Comparison of ENCODE assay signal across 1 cellular context in the genomic region with DNA sequence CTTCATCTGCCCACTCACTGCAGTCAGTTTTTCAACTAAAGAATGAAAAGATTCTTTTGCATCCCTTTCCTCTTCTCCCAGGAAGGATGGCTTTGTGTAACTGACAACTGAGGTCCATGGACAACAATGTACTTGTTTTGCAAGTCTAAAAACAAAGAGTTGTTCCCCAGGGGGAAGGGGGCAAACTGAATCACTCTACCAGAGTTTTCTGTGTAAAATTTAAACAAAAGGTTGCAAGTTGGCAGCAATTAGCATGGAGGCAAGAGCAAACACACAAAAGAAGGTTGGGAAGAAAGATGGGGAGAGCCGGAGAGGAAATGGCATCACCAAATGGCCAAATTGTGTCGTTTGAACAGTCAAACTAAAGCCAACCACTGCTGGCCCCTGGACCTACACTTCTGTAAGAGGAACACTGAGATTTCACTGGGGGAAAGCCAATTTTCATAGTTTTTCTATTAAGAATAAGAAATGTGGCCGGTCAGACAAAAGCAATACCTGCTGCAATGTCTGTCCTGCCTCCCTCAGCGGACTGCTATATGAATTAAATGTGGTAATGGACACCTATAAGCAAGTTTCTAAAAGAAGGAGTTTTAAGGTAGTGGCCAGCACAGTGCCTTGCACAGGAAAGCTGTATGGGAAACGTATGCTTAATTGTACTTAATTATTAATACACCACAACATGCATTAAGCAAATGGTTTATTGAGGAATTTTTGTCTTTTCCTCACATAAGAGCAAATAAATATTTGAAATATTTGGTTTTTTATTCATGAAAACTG.
TF ChIP-seq lines count a peak whose summit lies in the region.

No MANE protein-coding gene starts in this region.

TF ChIP-seq in H1, 55 proteins besides CTCF, POLR2A, EP300 and RAD21:
- TF ChIP-seq TEAD4 (IDR thresholded peaks at IDR 0.05; ENCODE audit: low read depth, low read length) (no peak), SUZ12 (IDR thresholded peaks at IDR 0.05; ENCODE audit: low read length) (no peak), HDAC2 (IDR thresholded peaks at IDR 0.05; ENCODE audit: borderline replicate concordance in 1 of 2, low read depth in 2 of 2, low read length in 2 of 2) (peak in 1 of 2 experiments; percentile 62; a peak in 1 of 4 replicates), YY1 (IDR thresholded peaks at IDR 0.05; ENCODE audit: low read depth, low read length) (peak; percentile 62; the same call in 1 of the 2 replicates), BACH1 (IDR thresholded peaks at IDR 0.05; ENCODE audit: low read length) (no peak), EGR1 (IDR thresholded peaks at IDR 0.05; ENCODE audit: borderline replicate concordance, low read depth, low read length) (peak; percentile 28; the same call in 1 of the 2 replicates), TBP (IDR thresholded peaks at IDR 0.05; ENCODE audit: low read depth, low read length) (peak; percentile 27; the same call in 1 of the 2 replicates), TAF1 (IDR thresholded peaks at IDR 0.05; ENCODE audit: low read depth, low read length) (no peak)
- TF ChIP-seq, protein P1, sequence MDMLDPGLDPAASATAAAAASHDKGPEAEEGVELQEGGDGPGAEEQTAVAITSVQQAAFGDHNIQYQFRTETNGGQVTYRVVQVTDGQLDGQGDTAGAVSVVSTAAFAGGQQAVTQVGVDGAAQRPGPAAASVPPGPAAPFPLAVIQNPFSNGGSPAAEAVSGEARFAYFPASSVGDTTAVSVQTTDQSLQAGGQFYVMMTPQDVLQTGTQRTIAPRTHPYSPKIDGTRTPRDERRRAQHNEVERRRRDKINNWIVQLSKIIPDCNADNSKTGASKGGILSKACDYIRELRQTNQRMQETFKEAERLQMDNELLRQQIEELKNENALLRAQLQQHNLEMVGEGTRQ (IDR thresholded peaks at IDR 0.05; ENCODE audit: low read length) = no peak
- TF ChIP-seq, protein P2, sequence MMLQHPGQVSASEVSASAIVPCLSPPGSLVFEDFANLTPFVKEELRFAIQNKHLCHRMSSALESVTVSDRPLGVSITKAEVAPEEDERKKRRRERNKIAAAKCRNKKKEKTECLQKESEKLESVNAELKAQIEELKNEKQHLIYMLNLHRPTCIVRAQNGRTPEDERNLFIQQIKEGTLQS (IDR thresholded peaks at IDR 0.05; ENCODE audit: insufficient read depth, low read depth, low read length) = no peak
- TF ChIP-seq, protein P3, sequence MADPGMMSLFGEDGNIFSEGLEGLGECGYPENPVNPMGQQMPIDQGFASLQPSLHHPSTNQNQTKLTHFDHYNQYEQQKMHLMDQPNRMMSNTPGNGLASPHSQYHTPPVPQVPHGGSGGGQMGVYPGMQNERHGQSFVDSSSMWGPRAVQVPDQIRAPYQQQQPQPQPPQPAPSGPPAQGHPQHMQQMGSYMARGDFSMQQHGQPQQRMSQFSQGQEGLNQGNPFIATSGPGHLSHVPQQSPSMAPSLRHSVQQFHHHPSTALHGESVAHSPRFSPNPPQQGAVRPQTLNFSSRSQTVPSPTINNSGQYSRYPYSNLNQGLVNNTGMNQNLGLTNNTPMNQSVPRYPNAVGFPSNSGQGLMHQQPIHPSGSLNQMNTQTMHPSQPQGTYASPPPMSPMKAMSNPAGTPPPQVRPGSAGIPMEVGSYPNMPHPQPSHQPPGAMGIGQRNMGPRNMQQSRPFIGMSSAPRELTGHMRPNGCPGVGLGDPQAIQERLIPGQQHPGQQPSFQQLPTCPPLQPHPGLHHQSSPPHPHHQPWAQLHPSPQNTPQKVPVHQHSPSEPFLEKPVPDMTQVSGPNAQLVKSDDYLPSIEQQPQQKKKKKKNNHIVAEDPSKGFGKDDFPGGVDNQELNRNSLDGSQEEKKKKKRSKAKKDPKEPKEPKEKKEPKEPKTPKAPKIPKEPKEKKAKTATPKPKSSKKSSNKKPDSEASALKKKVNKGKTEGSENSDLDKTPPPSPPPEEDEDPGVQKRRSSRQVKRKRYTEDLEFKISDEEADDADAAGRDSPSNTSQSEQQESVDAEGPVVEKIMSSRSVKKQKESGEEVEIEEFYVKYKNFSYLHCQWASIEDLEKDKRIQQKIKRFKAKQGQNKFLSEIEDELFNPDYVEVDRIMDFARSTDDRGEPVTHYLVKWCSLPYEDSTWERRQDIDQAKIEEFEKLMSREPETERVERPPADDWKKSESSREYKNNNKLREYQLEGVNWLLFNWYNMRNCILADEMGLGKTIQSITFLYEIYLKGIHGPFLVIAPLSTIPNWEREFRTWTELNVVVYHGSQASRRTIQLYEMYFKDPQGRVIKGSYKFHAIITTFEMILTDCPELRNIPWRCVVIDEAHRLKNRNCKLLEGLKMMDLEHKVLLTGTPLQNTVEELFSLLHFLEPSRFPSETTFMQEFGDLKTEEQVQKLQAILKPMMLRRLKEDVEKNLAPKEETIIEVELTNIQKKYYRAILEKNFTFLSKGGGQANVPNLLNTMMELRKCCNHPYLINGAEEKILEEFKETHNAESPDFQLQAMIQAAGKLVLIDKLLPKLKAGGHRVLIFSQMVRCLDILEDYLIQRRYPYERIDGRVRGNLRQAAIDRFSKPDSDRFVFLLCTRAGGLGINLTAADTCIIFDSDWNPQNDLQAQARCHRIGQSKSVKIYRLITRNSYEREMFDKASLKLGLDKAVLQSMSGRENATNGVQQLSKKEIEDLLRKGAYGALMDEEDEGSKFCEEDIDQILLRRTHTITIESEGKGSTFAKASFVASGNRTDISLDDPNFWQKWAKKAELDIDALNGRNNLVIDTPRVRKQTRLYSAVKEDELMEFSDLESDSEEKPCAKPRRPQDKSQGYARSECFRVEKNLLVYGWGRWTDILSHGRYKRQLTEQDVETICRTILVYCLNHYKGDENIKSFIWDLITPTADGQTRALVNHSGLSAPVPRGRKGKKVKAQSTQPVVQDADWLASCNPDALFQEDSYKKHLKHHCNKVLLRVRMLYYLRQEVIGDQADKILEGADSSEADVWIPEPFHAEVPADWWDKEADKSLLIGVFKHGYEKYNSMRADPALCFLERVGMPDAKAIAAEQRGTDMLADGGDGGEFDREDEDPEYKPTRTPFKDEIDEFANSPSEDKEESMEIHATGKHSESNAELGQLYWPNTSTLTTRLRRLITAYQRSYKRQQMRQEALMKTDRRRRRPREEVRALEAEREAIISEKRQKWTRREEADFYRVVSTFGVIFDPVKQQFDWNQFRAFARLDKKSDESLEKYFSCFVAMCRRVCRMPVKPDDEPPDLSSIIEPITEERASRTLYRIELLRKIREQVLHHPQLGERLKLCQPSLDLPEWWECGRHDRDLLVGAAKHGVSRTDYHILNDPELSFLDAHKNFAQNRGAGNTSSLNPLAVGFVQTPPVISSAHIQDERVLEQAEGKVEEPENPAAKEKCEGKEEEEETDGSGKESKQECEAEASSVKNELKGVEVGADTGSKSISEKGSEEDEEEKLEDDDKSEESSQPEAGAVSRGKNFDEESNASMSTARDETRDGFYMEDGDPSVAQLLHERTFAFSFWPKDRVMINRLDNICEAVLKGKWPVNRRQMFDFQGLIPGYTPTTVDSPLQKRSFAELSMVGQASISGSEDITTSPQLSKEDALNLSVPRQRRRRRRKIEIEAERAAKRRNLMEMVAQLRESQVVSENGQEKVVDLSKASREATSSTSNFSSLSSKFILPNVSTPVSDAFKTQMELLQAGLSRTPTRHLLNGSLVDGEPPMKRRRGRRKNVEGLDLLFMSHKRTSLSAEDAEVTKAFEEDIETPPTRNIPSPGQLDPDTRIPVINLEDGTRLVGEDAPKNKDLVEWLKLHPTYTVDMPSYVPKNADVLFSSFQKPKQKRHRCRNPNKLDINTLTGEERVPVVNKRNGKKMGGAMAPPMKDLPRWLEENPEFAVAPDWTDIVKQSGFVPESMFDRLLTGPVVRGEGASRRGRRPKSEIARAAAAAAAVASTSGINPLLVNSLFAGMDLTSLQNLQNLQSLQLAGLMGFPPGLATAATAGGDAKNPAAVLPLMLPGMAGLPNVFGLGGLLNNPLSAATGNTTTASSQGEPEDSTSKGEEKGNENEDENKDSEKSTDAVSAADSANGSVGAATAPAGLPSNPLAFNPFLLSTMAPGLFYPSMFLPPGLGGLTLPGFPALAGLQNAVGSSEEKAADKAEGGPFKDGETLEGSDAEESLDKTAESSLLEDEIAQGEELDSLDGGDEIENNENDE (IDR thresholded peaks at IDR 0.05; ENCODE audit: insufficient replicate concordance, low read length) = peak; percentile 86
